In genomic region chr15:85412956-85413854, GRCh38 we compare ENCODE assay signal across 8 cellular contexts. TPM values are rescaled to one million over a fixed set of nuclear protein-coding genes. Genes with fewer than 3 reads are reported as not detected.
DNase-seq lines count a peak whose midpoint lies in the region; ATAC-seq and TF ChIP-seq lines count a peak whose summit lies in the region.

No MANE protein-coding gene starts in this region.

- peak overlapping the region; percentile 82 for H3K27ac Mint-ChIP-seq in central memory CD8-positive, alpha-beta T cell (ENCODE audit: low read depth)

- H3K36me3 Mint-ChIP-seq in central memory CD8-positive, alpha-beta T cell (ENCODE audit: insufficient read depth) = peaks cover 6% of the 10 kb centered on the region

- H3K27me3 Mint-ChIP-seq in central memory CD8-positive, alpha-beta T cell = no peaks in the 10 kb centered on the region

- peak; percentile 89 for DNase-seq in GM10266 (ENCODE audit: extremely low spot score)
- peak; percentile 96 for DNase-seq in HCEC 1CT
- DNase-seq in LHCN-M2 (ENCODE audit: low read depth) = peak; percentile 96
- peak; percentile 56 for DNase-seq in activated CD4-positive, CD25-positive, alpha-beta regulatory T cell treated with anti-CD3 and anti-CD28 coated beads, Interleukin-2, amount 50 U/mL, for 16 hours (ENCODE audit: low read depth, low spot score)
- DNase-seq in central memory CD8-positive, alpha-beta T cell (ENCODE audit: low spot score in 2 of 2) = peak; percentile 20 to 38
- peak; percentile 75 for DNase-seq in medulla oblongata (ENCODE audit: extremely low spot score)
- DNase-seq in stimulated activated CD8-positive, alpha-beta memory T cell treated with anti-CD3 and anti-CD28 coated beads, Interleukin-4, amount 100 ng/mL, for 24 hours (ENCODE audit: low read depth) = peak; percentile 55
- no peak for DNase-seq in NCI-H524 treated with DMSO at 0.1 percent for 48 hours (lab: John Stamatoyannopoulos, UW)

- peak; percentile 96 for ATAC-seq in central memory CD8-positive, alpha-beta T cell (replicated peaks; ENCODE audit: extremely low read depth, poor library complexity, severe bottlenecking)

- no peaks in the 10 kb centered on the region for H3K9me3 Mint-ChIP-seq in central memory CD8-positive, alpha-beta T cell

- H3K4me1 Mint-ChIP-seq in central memory CD8-positive, alpha-beta T cell = peaks cover 55% of the 10 kb centered on the region

- peak; percentile 24 for TF ChIP-seq CTCF in GM10266 (IDR thresholded peaks at IDR 0.05; ENCODE audit: control insufficient read depth, insufficient read depth, low read depth, missing control alignments)

- peak overlapping the region; percentile 61 for H3K4me3 Mint-ChIP-seq in central memory CD8-positive, alpha-beta T cell

RNA-seq across cellular contexts. Expression of gene AKAP13, which starts 32.8 kb away (rescaled TPM):
- 35.4 and 55.3 TPM in 2 replicates for total RNA-seq in LHCN-M2 (2014; rRNA removed)
- 15.8 TPM for polyA plus RNA-seq in LHCN-M2 (2012)
